36 cellular contexts compared by ENCODE assay signal in genomic region chr9:94888775-94889174, GRCh38.
"Had no signal": no experiment of that assay in that cellular context is flagged by ENCODE, and none has a peak within 500 bp of the region (broad histone marks: within the 10 kb centered on the region; RNA-seq: fewer than 3 reads in every experiment).

No MANE protein-coding gene starts in this region.

- H3K9ac ChIP-seq: parathyroid adenoma had no signal

- H2AFZ ChIP-seq: parathyroid adenoma had no signal

- ATAC-seq: activated CD4-positive, CD25-positive, alpha-beta regulatory T cell treated with anti-CD3 and anti-CD28 coated beads, Interleukin-2, amount 50 U/mL, for 24 hours; activated T-helper 17 cell treated with anti-CD3 and anti-CD28 coated beads, Interleukin-2, amount 50 U/mL, for 72 hours; effector memory CD8-positive, alpha-beta T cell; gastroesophageal sphincter; naive thymus-derived CD8-positive, alpha-beta T cell; psoas muscle had no signal

- DNase-seq: activated CD4-positive, alpha-beta memory T cell treated with anti-CD3 and anti-CD28 coated beads, Interleukin-2, amount 10 ng/mL, durations not matched to agents 7 days and 5 days; activated CD4-positive, alpha-beta T cell treated with anti-CD3 and anti-CD28 coated beads for 48 hours; activated CD8-positive, alpha-beta memory T cell treated with anti-CD3 and anti-CD28 coated beads, Interleukin-2, amount 50 U/mL, for 48 hours; activated gamma-delta T cell treated with Interleukin-2 at 50 U/mL for 16 hours; activated naive CD4-positive, alpha-beta T cell treated with anti-CD3 and anti-CD28 coated beads, Interleukin-2, amount 50 U/mL, for 16 hours; activated T-cell treated with anti-CD3 and anti-CD28 coated beads, Interleukin-2, amount 50 U/mL, for 24 hours; amniotic stem cell; brain microvascular endothelial cell; caudate nucleus; cortex of kidney; effector memory CD8-positive, alpha-beta T cell; erythroblast; head of caudate nucleus; hippocampal formation; immature natural killer cell; kidney; midbrain; naive thymus-derived CD8-positive, alpha-beta T cell; nucleus accumbens; psoas muscle; sigmoid colon; small intestine; stimulated activated CD4-positive, alpha-beta T cell treated with anti-CD3 and anti-CD28 coated beads, Interleukin-1b, Interleukin-23, amount 100 ng/mL, for 48 hours; stimulated activated CD4-positive, alpha-beta T cell treated with anti-CD3 and anti-CD28 coated beads, Interleukin-4, amount 100 ng/mL, for 4 hours; stimulated activated CD8-positive, alpha-beta memory T cell treated with anti-CD3 and anti-CD28 coated beads, Interleukin-4, amount 100 ng/mL, for 48 hours; stimulated activated naive B cell treated with anti-CD40 and anti-IgM and Interleukin-4, amounts not matched to agents 10 μg/mL and 1 μg/mL and 100 μg/mL, for 72 hours; stomach; thyroid gland; upper lobe of left lung had no signal

- H3K36me3 ChIP-seq: brain microvascular endothelial cell, gastroesophageal sphincter, sigmoid colon, stomach, thyroid gland, upper lobe of left lung, vagina had no signal

- H3K4me3 ChIP-seq: gastroesophageal sphincter, psoas muscle, sigmoid colon, stomach, thyroid gland, upper lobe of left lung, vagina had no signal

- H3K27ac ChIP-seq: brain microvascular endothelial cell, gastroesophageal sphincter, parathyroid adenoma, psoas muscle, sigmoid colon, stomach, thyroid gland, upper lobe of left lung had no signal

- H3K9me3 ChIP-seq: gastroesophageal sphincter, sigmoid colon, stomach, thyroid gland, vagina had no signal

- H3K4me1 Mint-ChIP-seq: activated T-helper 17 cell treated with anti-CD3 and anti-CD28 coated beads, Interleukin-2, amount 50 U/mL, for 72 hours had no signal

- FAIRE-seq: astrocyte, kidney, small intestine had no signal

- H3K27me3 ChIP-seq: brain microvascular endothelial cell, gastroesophageal sphincter, sigmoid colon, stomach, thyroid gland, upper lobe of left lung, vagina had no signal

- H3K4me1 ChIP-seq: parathyroid adenoma had no signal

- H3K27ac Mint-ChIP-seq: activated CD4-positive, alpha-beta memory T cell treated with anti-CD3 and anti-CD28 coated beads, Interleukin-2, amount 10 ng/mL, durations not matched to agents 7 days and 5 days; activated T-cell treated with anti-CD3 and anti-CD28 coated beads, Interleukin-2, amount 50 U/mL, for 24 hours; activated T-helper 17 cell treated with anti-CD3 and anti-CD28 coated beads, Interleukin-2, amount 50 U/mL, for 72 hours; effector memory CD8-positive, alpha-beta T cell; naive thymus-derived CD8-positive, alpha-beta T cell; stimulated activated naive B cell treated with anti-CD40 and anti-IgM and Interleukin-4, amounts not matched to agents 10 μg/mL and 1 μg/mL and 100 μg/mL, for 72 hours had no signal

- H3K4me3 Mint-ChIP-seq: activated CD4-positive, alpha-beta memory T cell treated with anti-CD3 and anti-CD28 coated beads, Interleukin-2, amount 10 ng/mL, durations not matched to agents 7 days and 5 days; activated T-cell treated with anti-CD3 and anti-CD28 coated beads, Interleukin-2, amount 50 U/mL, for 24 hours; activated T-helper 17 cell treated with anti-CD3 and anti-CD28 coated beads, Interleukin-2, amount 50 U/mL, for 72 hours; effector memory CD8-positive, alpha-beta T cell; immature natural killer cell; naive thymus-derived CD8-positive, alpha-beta T cell; neural crest cell; stimulated activated naive B cell treated with anti-CD40 and anti-IgM and Interleukin-4, amounts not matched to agents 10 μg/mL and 1 μg/mL and 100 μg/mL, for 72 hours had no signal

- H3K27me3 Mint-ChIP-seq: activated CD4-positive, alpha-beta memory T cell treated with anti-CD3 and anti-CD28 coated beads, Interleukin-2, amount 10 ng/mL, durations not matched to agents 7 days and 5 days; activated T-cell treated with anti-CD3 and anti-CD28 coated beads, Interleukin-2, amount 50 U/mL, for 24 hours; activated T-helper 17 cell treated with anti-CD3 and anti-CD28 coated beads, Interleukin-2, amount 50 U/mL, for 72 hours; effector memory CD8-positive, alpha-beta T cell; naive thymus-derived CD8-positive, alpha-beta T cell; stimulated activated naive B cell treated with anti-CD40 and anti-IgM and Interleukin-4, amounts not matched to agents 10 μg/mL and 1 μg/mL and 100 μg/mL, for 72 hours had no signal

- H3K9me3 Mint-ChIP-seq: effector memory CD8-positive, alpha-beta T cell had no signal
